ENCODE assay signal across 13 cellular contexts in genomic region chr3:8523041-8523440, GRCh38.
"Had no signal": no experiment of that assay in that cellular context is flagged by ENCODE, and none has a peak within 500 bp of the region (broad histone marks: within the 10 kb centered on the region; RNA-seq: fewer than 3 reads in every experiment).

No MANE protein-coding gene starts in this region.

- H3K27ac ChIP-seq: adrenal gland, right lobe of liver had no signal

- H3K4me1 ChIP-seq: right lobe of liver had no signal

- H3K4me3 ChIP-seq: adrenal gland, right lobe of liver, tibial nerve had no signal

- ATAC-seq: activated CD8-positive, alpha-beta T cell treated with anti-CD3 and anti-CD28 coated beads, Interleukin-2, amount 10 ng/mL, durations not matched to agents 7 days and 5 days; effector memory CD8-positive, alpha-beta T cell; right lobe of liver had no signal

- DNase-seq: activated CD4-positive, alpha-beta T cell treated with anti-CD3 and anti-CD28 coated beads, Interleukin-2, amount 10 ng/mL, durations not matched to agents 24 days and 14 days; activated CD8-positive, alpha-beta T cell treated with anti-CD3 and anti-CD28 coated beads, Interleukin-2, amount 10 ng/mL, durations not matched to agents 7 days and 5 days; activated effector memory CD4-positive, alpha-beta T cell treated with anti-CD3 and anti-CD28 coated beads, Interleukin-2, amount 50 U/mL, for 16 hours; activated T-cell treated with anti-CD3 and anti-CD28 coated beads, Interleukin-2, amount 50 U/mL, for 24 hours; adrenal gland; effector memory CD8-positive, alpha-beta T cell; foreskin fibroblast; glutamatergic neuron; hypothalamus; mammary epithelial cell; right lobe of liver; stimulated activated naive CD4-positive, alpha-beta T cell had no signal

- H3K36me3 ChIP-seq: adrenal gland, right lobe of liver, tibial nerve had no signal

- H3K9me3 ChIP-seq: adrenal gland, right lobe of liver, tibial nerve had no signal

- H3K27me3 ChIP-seq: adrenal gland, right lobe of liver, tibial nerve had no signal
